Comparison of ENCODE assay signal across 17 cellular contexts in the genomic region with DNA sequence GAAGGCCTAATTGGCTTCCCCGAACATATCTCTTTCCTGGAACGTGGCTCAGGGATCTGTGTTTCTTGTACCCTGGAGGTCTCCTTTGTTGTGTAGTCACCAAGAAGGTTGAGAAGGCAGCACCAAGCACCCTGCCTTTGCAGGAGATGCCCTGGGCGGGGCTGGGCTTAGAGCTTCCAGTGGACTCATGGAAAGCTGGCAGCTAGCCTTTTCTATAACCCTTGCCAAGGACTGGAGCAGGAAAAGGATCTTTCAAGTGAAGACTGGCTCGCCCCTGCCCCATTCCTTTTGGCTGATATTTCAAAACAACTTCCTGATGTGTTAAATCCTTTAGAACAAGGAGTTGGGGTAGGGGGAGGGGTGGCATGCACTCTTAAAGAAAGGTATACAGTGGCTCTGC. TPM values are rescaled to one million over a fixed set of nuclear protein-coding genes. Genes with fewer than 3 reads are reported as not detected.
DNase-seq lines count a peak whose midpoint lies in the region; ATAC-seq and TF ChIP-seq lines count a peak whose summit lies in the region.
"Had no signal": no experiment of that assay in that cellular context is flagged by ENCODE, and none has a peak within 500 bp of the region (broad histone marks: within the 10 kb centered on the region; RNA-seq: fewer than 3 reads in every experiment).

No MANE protein-coding gene starts in this region.

- no peaks in the 10 kb centered on the region for H3K9me3 ChIP-seq in PC-3 (ENCODE audit: low read length)
- H3K9me3 ChIP-seq: HAP-1 had no signal

- CTCF ChIA-PET in PC-3 (lab: Charles Lee), result no interaction called here

- H3K36me3 ChIP-seq in GM23338 (ENCODE audit: insufficient read depth), result no peaks in the 10 kb centered on the region
- H3K36me3 ChIP-seq in PC-3 (ENCODE audit: low read depth, low read length), result no peaks in the 10 kb centered on the region
- H3K36me3 ChIP-seq: HAP-1 had no signal

- no peaks in the 10 kb centered on the region for H3K27me3 ChIP-seq in GM23338 (ENCODE audit: insufficient read depth)
- H3K27me3 ChIP-seq in PC-3 (ENCODE audit: low read length), result no peaks in the 10 kb centered on the region

- no peak overlapping the region for H3K9ac ChIP-seq in PC-3 (ENCODE audit: low read length)

- TF ChIP-seq CTCF in GM23338 (conservative IDR thresholded peaks at IDR 0.05; ENCODE audit: low read depth in 2 of 2) (no peak), PC-3 (conservative IDR thresholded peaks at IDR 0.05; ENCODE audit: low read depth, low read length) (no peak)

- H3K4me1 ChIP-seq in GM23338 (ENCODE audit: insufficient read depth) (no peaks in the 10 kb centered on the region), PC-3 (ENCODE audit: insufficient read depth, low read length) (peaks cover 5% of the 10 kb centered on the region; the same call in 1 of the 2 replicates)
- H3K4me1 ChIP-seq: HAP-1 had no signal

- H2AFZ ChIP-seq in GM23338 (peak overlapping the region; percentile 80; the same call in 1 of the 2 replicates), PC-3 (ENCODE audit: low read length) (no peak overlapping the region; the same call in 1 of the 2 replicates)

- ATAC-seq in GM23338 (no peak), PC-3 (peak; percentile 56)
- ATAC-seq in stimulated activated memory B cell treated with anti-CD40 and anti-IgM and Interleukin-4, amounts not matched to agents 10 μg/mL and 1 μg/mL and 100 μg/mL, for 72 hours, result peak; percentile 13
- ATAC-seq: GM12878, HepG2 had no signal

- no peaks in the 10 kb centered on the region for H3F3A ChIP-seq in GM23338 (replicated peaks; ENCODE audit: low read depth)
- no peaks in the 10 kb centered on the region for H3F3A ChIP-seq in PC-3 (ENCODE audit: low read length, unreplicated experiment)

- H4K20me1 ChIP-seq in GM23338 (replicated peaks; ENCODE audit: insufficient read depth) (no peaks in the 10 kb centered on the region), PC-3 (ENCODE audit: low read length) (no peaks in the 10 kb centered on the region)

- H3K27ac ChIP-seq in GM23338 (ENCODE audit: low read depth), result no peak overlapping the region
- H3K27ac ChIP-seq in PC-3 (ENCODE audit: low read length), result no peak overlapping the region

- no TSS peak for BruUV-seq in PC-3 (replicated peaks; lab: Mats Ljungman, UMichigan)

- H3K9me3 Mint-ChIP-seq in GM23338, result peaks cover 3% of the 10 kb centered on the region; the same call in 2 of the 3 replicates
- no peaks in the 10 kb centered on the region for H3K9me3 Mint-ChIP-seq in stimulated activated memory B cell treated with anti-CD40 and anti-IgM and Interleukin-4, amounts not matched to agents 10 μg/mL and 1 μg/mL and 100 μg/mL, for 72 hours

- H3K9me2 ChIP-seq in GM23338 (ENCODE audit: insufficient read depth), result 0 out of 2 replicates have a peak, but pooled peaks cover 9% of the 10 kb centered on the region
- no peaks in the 10 kb centered on the region for H3K9me2 ChIP-seq in PC-3 (replicated peaks; ENCODE audit: low read length)

- peaks cover 3% of the 10 kb centered on the region for H3K27me3 Mint-ChIP-seq in GM23338 (ENCODE audit: insufficient read depth, low read depth, poor library complexity)
- H3K27me3 Mint-ChIP-seq in stimulated activated memory B cell treated with anti-CD40 and anti-IgM and Interleukin-4, amounts not matched to agents 10 μg/mL and 1 μg/mL and 100 μg/mL, for 72 hours, result no peaks in the 10 kb centered on the region
- H3K27me3 Mint-ChIP-seq: CD8-positive, alpha-beta memory T cell had no signal

- no peaks in the 10 kb centered on the region for H3K4me1 Mint-ChIP-seq in GM23338
- no peaks in the 10 kb centered on the region for H3K4me1 Mint-ChIP-seq in stimulated activated memory B cell treated with anti-CD40 and anti-IgM and Interleukin-4, amounts not matched to agents 10 μg/mL and 1 μg/mL and 100 μg/mL, for 72 hours
- H3K4me1 Mint-ChIP-seq: CD8-positive, alpha-beta memory T cell had no signal

- H3K36me3 Mint-ChIP-seq in GM23338 (ENCODE audit: low read depth), result no peaks in the 10 kb centered on the region
- H3K36me3 Mint-ChIP-seq in stimulated activated memory B cell treated with anti-CD40 and anti-IgM and Interleukin-4, amounts not matched to agents 10 μg/mL and 1 μg/mL and 100 μg/mL, for 72 hours, result no peaks in the 10 kb centered on the region
- H3K36me3 Mint-ChIP-seq: CD8-positive, alpha-beta memory T cell had no signal

- H3K4me3 Mint-ChIP-seq in GM23338, result no peak overlapping the region
- no peak overlapping the region for H3K4me3 Mint-ChIP-seq in stimulated activated memory B cell treated with anti-CD40 and anti-IgM and Interleukin-4, amounts not matched to agents 10 μg/mL and 1 μg/mL and 100 μg/mL, for 72 hours
- H3K4me3 Mint-ChIP-seq: CD8-positive, alpha-beta memory T cell; HFFc6 had no signal

- DNase-seq in GM23338 (ENCODE audit: low spot score) (no peak), PC-3 (peak; percentile 30), mucosa of gallbladder (ENCODE audit: low spot score) (peak; percentile 52), cardiac septum (ENCODE audit: low spot score) (no peak), 8988T (no peak)
- DNase-seq in stimulated activated naive CD4-positive, alpha-beta T cell (lab: John Stamatoyannopoulos, UW), result no peak
- DNase-seq: CD8-positive, alpha-beta memory T cell; DMS79; GOT3; HFFc6 had no signal

- H3K79me2 ChIP-seq in GM23338 (replicated peaks; ENCODE audit: insufficient read depth), result no peaks in the 10 kb centered on the region
- H3K79me2 ChIP-seq in PC-3 (ENCODE audit: low read length), result no peaks in the 10 kb centered on the region

- intact Hi-C loops in PC-3 (cut with micrococcal nuclease), result loop anchor here (10.0 kb wide), 1 partner anchor 161 kb away; no protein-coding TSS in a partner anchor
- intact Hi-C loops in cardiac septum (cut with DNase I), result no loop called here

- H3K27ac Mint-ChIP-seq in GM23338, result no peak overlapping the region
- H3K27ac Mint-ChIP-seq in stimulated activated memory B cell treated with anti-CD40 and anti-IgM and Interleukin-4, amounts not matched to agents 10 μg/mL and 1 μg/mL and 100 μg/mL, for 72 hours, result no peak overlapping the region
- H3K27ac Mint-ChIP-seq: CD8-positive, alpha-beta memory T cell; HFFc6 had no signal

- H3K4me2 ChIP-seq in GM23338, result no peak overlapping the region
- H3K4me2 ChIP-seq in PC-3 (ENCODE audit: low read length), result no peak overlapping the region

- no peak overlapping the region for H3K4me3 ChIP-seq in GM23338
- H3K4me3 ChIP-seq in PC-3 (ENCODE audit: low read length), result no peak overlapping the region
- H3K4me3 ChIP-seq: GM12878, HAP-1 had no signal

- POLR2A ChIA-PET in PC-3 (lab: Charles Lee; ENCODE audit: unreplicated experiment), result interaction anchor here (0.6 kb wide), 1 partner anchor 56 kb away, joined by 3 read pairs; no protein-coding TSS in a partner anchor

RNA-seq across cellular contexts. Expression of a gene that starts 58.9 kb away (rescaled TPM):
- total RNA-seq in GM23338 (2014; rRNA removed; shearing (Covaris generic)), result 1.7 and 2.6 TPM in 2 replicates
- 0.35 and 0.37 TPM in 2 replicates for polyA plus RNA-seq in GM23338 (2016; fragmentation: Nextera tagmentation; extraction: Ambion mirVana)
- 1.8 and 3.6 TPM in 2 replicates for total RNA-seq in PC-3 (2014; rRNA removed)
- total RNA-seq in mucosa of gallbladder, result 2.4 TPM
- total RNA-seq in cardiac septum, result 0.24 TPM
- total RNA-seq: A673; CD8-positive, alpha-beta memory T cell; G401; GM12878; HepG2; HFFc6 had no signal
- polyA plus RNA-seq: BJ; CD8-positive, alpha-beta memory T cell; GM12878; HepG2 had no signal

Comparison
In these comparisons a context has a peak if more than half of its experiments do, and no peak if none do; other contexts are left out.
1. DNase-seq: peak in PC-3 (single experiment) and mucosa of gallbladder (single experiment); none in GM23338 (single experiment), cardiac septum (single experiment), stimulated activated naive CD4-positive, alpha-beta T cell (0 of 6) and 8988T (single experiment).